ENCODE assay signal across 18 cellular contexts in the genomic region with DNA sequence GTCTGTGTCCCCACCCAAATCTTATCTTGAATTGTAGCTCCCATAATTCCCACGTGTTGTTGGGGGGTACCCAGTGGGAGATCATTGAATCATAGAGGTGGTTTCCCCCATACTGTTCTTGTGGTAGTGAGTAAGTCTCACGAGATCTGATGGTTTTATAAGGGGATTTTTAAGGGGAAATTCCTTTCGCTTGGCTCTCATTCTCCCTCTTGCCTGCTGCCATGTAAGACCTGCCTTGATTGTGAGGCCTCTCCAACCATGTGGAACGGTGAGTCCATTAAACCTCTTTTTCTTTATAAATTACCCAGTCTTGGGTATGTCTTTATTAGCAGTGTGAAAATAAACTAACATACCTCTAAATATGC. TPM values are rescaled to one million over a fixed set of nuclear protein-coding genes. Genes with fewer than 3 reads are reported as not detected.
"Had no signal": no experiment of that assay in that cellular context is flagged by ENCODE, and none has a peak within 500 bp of the region (broad histone marks: within the 10 kb centered on the region; RNA-seq: fewer than 3 reads in every experiment).

No MANE protein-coding gene starts in this region.

RNA-seq across cellular contexts. Expression of gene SERPINA10, which starts 3.1 kb away (rescaled TPM):
- total RNA-seq: heart left ventricle; kidney epithelial cell; left cardiac atrium; left ventricle myocardium superior; lower lobe of right lung; mesenteric fat pad; myocyte; naive thymus-derived CD4-positive, alpha-beta T cell; natural killer cell treated with Interleukin-12 subunit alpha and Interleukin-12 subunit beta and Interleukin-15 and Interleukin-18, amount 100 ng/mL, for 72 hours; omental fat pad; prostate gland; right cardiac atrium; sigmoid colon; spleen; temporal lobe; tibial nerve; ureter; uterus had no signal

RNA-seq across cellular contexts. Expression of gene SERPINA6, which starts 27.0 kb away (rescaled TPM):
- total RNA-seq: heart left ventricle; kidney epithelial cell; left cardiac atrium; left ventricle myocardium superior; mesenteric fat pad; myocyte; naive thymus-derived CD4-positive, alpha-beta T cell; natural killer cell treated with Interleukin-12 subunit alpha and Interleukin-12 subunit beta and Interleukin-15 and Interleukin-18, amount 100 ng/mL, for 72 hours; prostate gland; right cardiac atrium; sigmoid colon; spleen; temporal lobe; ureter had no signal
